In the genomic region with DNA sequence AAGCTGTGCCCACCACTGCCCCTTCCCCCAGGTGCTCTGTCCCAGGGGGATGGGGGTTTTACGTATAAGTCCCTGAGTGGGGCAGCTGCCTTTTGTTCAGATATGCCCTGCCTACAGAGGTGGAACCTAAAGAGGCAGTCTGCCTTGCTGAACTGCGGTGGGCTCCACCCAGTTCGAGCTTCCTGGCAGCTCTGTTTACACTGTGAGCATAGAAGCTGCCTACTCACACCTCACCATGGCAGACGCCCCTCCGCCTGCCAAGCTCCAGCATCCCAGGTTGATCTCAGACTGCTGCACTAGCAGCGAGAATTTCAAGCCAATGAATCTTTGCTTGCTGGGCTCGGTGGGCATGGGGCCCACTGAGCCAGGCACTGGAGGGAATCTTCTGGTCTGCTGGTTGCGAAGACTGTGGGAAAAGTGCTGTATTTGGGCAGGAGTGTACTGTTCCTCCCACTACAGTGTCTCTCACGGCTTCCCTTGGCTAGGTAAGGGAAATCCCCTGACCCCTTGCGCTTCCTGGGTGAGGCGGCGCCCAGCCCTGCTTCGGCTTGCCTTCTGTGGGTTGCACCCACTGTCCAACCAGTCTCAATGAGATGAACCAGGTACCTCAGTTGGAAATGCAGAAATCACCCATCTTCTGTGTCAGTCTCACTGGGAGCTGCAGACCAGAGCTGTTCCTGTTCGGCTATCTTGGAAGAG, we compare ENCODE assay signal across 17 cellular contexts.
"Had no signal": no experiment of that assay in that cellular context is flagged by ENCODE, and none has a peak within 500 bp of the region (broad histone marks: within the 10 kb centered on the region; RNA-seq: fewer than 3 reads in every experiment).

No MANE protein-coding gene starts in this region.

- H3K27me3 Mint-ChIP-seq: brain had no signal

- H3K36me3 Mint-ChIP-seq: brain; natural killer cell treated with Interleukin-12 subunit alpha and Interleukin-12 subunit beta and Interleukin-15 and Interleukin-18, amount 100 ng/mL, for 72 hours had no signal

- H2AFZ ChIP-seq: hepatocyte had no signal

- H3K27ac ChIP-seq: hepatocyte, left ventricle myocardium inferior, prostate gland, upper lobe of right lung had no signal

- H3K4me3 ChIP-seq: hepatocyte, left ventricle myocardium inferior, prostate gland, upper lobe of right lung had no signal

- H3K27me3 ChIP-seq: hepatocyte, upper lobe of right lung had no signal

- H3K9me3 ChIP-seq: prostate gland, upper lobe of right lung had no signal

- H3K4me3 Mint-ChIP-seq: activated CD4-positive, alpha-beta memory T cell treated with anti-CD3 and anti-CD28 coated beads, Interleukin-2, amount 10 ng/mL, durations not matched to agents 7 days and 5 days; activated T-helper 1 cell treated with anti-CD3 and anti-CD28 coated beads, Interleukin-12 subunit alpha, Interleukin-12 subunit beta, Interleukin-2, Interleukin-4 antibody, amounts not matched to agents 30 ng/mL and 10 ng/mL and 1 ng/mL, durations not matched to agents 14 hours and 24 hours and 36 hours; brain; mesothelial cell of epicardium; natural killer cell treated with Interleukin-12 subunit alpha and Interleukin-12 subunit beta and Interleukin-15 and Interleukin-18, amount 100 ng/mL, for 72 hours had no signal

- H3K9me3 Mint-ChIP-seq: activated CD4-positive, alpha-beta memory T cell treated with anti-CD3 and anti-CD28 coated beads, Interleukin-2, amount 10 ng/mL, durations not matched to agents 7 days and 5 days; activated naive CD4-positive, alpha-beta T cell treated with anti-CD3 and anti-CD28 coated beads, Interleukin-2, amount 50 U/mL, for 72 hours; activated T-helper 1 cell treated with anti-CD3 and anti-CD28 coated beads, Interleukin-12 subunit alpha, Interleukin-12 subunit beta, Interleukin-2, Interleukin-4 antibody, amounts not matched to agents 30 ng/mL and 10 ng/mL and 1 ng/mL, durations not matched to agents 14 hours and 24 hours and 36 hours had no signal

- H3K79me2 ChIP-seq: hepatocyte had no signal

- H3K4me2 ChIP-seq: hepatocyte had no signal

- H3K27ac Mint-ChIP-seq: activated CD4-positive, alpha-beta memory T cell treated with anti-CD3 and anti-CD28 coated beads, Interleukin-2, amount 10 ng/mL, durations not matched to agents 7 days and 5 days; activated naive CD4-positive, alpha-beta T cell treated with anti-CD3 and anti-CD28 coated beads, Interleukin-2, amount 50 U/mL, for 72 hours; activated T-helper 1 cell treated with anti-CD3 and anti-CD28 coated beads, Interleukin-12 subunit alpha, Interleukin-12 subunit beta, Interleukin-2, Interleukin-4 antibody, amounts not matched to agents 30 ng/mL and 10 ng/mL and 1 ng/mL, durations not matched to agents 14 hours and 24 hours and 36 hours; brain; mesothelial cell of epicardium; natural killer cell treated with Interleukin-12 subunit alpha and Interleukin-12 subunit beta and Interleukin-15 and Interleukin-18, amount 100 ng/mL, for 72 hours had no signal

- DNase-seq: activated CD4-positive, alpha-beta memory T cell treated with anti-CD3 and anti-CD28 coated beads, Interleukin-2, amount 10 ng/mL, durations not matched to agents 7 days and 5 days; activated CD4-positive, alpha-beta T cell treated with anti-CD3 and anti-CD28 coated beads for 48 hours; activated T-cell treated with anti-CD3 and anti-CD28 coated beads for 4 hours; aorta; foreskin fibroblast; left ventricle myocardium inferior; stimulated activated CD4-positive, alpha-beta T cell treated with anti-CD3 and anti-CD28 coated beads, Interleukin-4, amount 100 ng/mL, for 1 hour; stimulated activated naive CD8-positive, alpha-beta T cell treated with anti-CD3 and anti-CD28 coated beads, Interleukin-15, Interleukin-2, amounts not matched to agents 100 U/mL and 50 U/mL, for 24 hours; T-helper 9 cell; upper lobe of right lung had no signal

- H3K4me1 Mint-ChIP-seq: brain, mesothelial cell of epicardium had no signal

- H3K4me1 ChIP-seq: left ventricle myocardium inferior, prostate gland, upper lobe of right lung had no signal

- H3K36me3 ChIP-seq: left ventricle myocardium inferior, prostate gland, upper lobe of right lung had no signal
